2 cellular contexts compared by ENCODE assay signal in the genomic region with DNA sequence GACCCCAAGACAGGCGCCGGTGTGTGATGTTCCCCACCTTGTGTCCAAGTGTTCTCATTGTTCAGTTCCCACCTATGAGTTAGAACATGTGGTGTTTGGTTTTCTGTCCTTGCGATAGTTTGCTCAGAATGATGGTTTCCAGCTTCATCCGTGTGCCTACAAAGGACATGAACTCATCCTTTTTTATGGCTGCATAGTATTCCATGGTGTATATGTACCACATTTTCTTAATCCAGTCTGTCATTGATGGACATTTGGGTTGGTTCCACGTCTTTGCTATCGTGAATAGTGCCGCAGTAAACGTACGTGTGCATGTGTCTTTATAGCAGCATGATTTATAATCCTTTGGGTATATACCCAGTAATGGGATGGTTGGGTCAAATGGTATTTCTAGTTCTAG. TPM values are rescaled to one million over a fixed set of nuclear protein-coding genes. Genes with fewer than 3 reads are reported as not detected.
"Had no signal": no experiment of that assay in that cellular context is flagged by ENCODE, and none has a peak within 500 bp of the region (broad histone marks: within the 10 kb centered on the region; RNA-seq: fewer than 3 reads in every experiment).

No MANE protein-coding gene starts in this region.

RNA-seq across cellular contexts. Expression of gene SCYGR2, which starts 58.3 kb away (rescaled TPM):
- total RNA-seq: G401, GM12878 had no signal
- polyA plus RNA-seq: GM12878 had no signal
